11 cellular contexts compared by ENCODE assay signal in the genomic region with DNA sequence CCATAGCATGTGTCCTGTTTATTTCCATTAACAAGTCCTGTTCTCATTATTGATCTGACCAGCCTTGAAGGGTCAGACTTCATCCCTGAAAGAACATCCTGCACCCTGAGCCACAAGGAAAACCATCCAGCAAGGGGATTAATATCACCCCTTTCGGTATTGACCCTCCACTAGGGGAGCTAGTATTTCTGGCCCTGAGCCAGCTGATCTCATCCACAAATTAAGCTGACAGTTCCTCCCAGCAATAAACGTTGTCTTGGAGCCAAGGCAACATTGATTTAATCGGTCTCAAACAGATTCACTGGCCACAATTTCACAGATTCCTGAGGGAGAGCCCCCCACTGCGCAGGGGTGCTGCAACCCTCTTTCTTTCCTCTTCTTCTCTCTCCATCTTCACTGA.
A peak's percentile ranks its signal among the peaks of the same experiment; 100 is the strongest.
DNase-seq lines count a peak whose midpoint lies in the region; ATAC-seq and TF ChIP-seq lines count a peak whose summit lies in the region.
"Had no signal": no experiment of that assay in that cellular context is flagged by ENCODE, and none has a peak within 500 bp of the region (broad histone marks: within the 10 kb centered on the region; RNA-seq: fewer than 3 reads in every experiment).

No MANE protein-coding gene starts in this region.

- no peak overlapping the region for H3K4me2 ChIP-seq in HCT116 (ENCODE audit: low read length)

- RAD21 ChIA-PET in HCT116 (lab: Charles Lee; ENCODE audit: low non-redundant PET in 1 of 2, low total read pairs in 2 of 2, uncharacterized antibody in 2 of 2, unreplicated experiment in 2 of 2) = no interaction called here

- intact Hi-C loops in HCT116 (cut with micrococcal nuclease) = no loop called here

- H4K20me1 ChIP-seq in HCT116 (ENCODE audit: insufficient read depth) = no peaks in the 10 kb centered on the region

- DNase-seq in D341Med (ENCODE audit: low spot score) = peak; percentile 48
- DNase-seq in HCT116 (ENCODE audit: low read depth, low spot score) = peak; percentile 28
- peak; percentile 20 for DNase-seq in NT2/D1 (ENCODE audit: low read depth, low spot score)
- no peak for DNase-seq in foreskin keratinocyte
- no peak for DNase-seq in activated T-cell treated with anti-CD3 and anti-CD28 coated beads, Interleukin-2, amount 50 U/mL, for 1 hour
- no peak for DNase-seq in AG08396 (ENCODE audit: low spot score)
- DNase-seq: effector CD4-positive, alpha-beta T cell; stimulated activated naive CD8-positive, alpha-beta T cell treated with anti-CD3 and anti-CD28 coated beads, Interleukin-15, amount 100 ng/mL, for 72 hours had no signal

- H2AFZ ChIP-seq in HCT116 (ENCODE audit: low read depth, low read length, poor library complexity, severe bottlenecking) = peak overlapping the region; percentile 71

- TF ChIP-seq CTCF in HCT116 (IDR thresholded peaks at IDR 0.05 in 2 of 3, conservative IDR thresholded peaks at IDR 0.05 in 1 of 3; ENCODE audit: borderline replicate concordance in 1 of 3, insufficient read depth in 1 of 3, low read depth in 2 of 3, low read length in 2 of 3) (peak in 2 of 3 experiments; percentile 46 to 65; a peak in 4 of 6 replicates), foreskin keratinocyte (conservative IDR thresholded peaks at IDR 0.05) (peak; percentile 53)

- H3K27ac ChIP-seq in HCT116 (ENCODE audit: low read depth, low read length) = no peak overlapping the region
- no peak overlapping the region for H3K27ac ChIP-seq in foreskin keratinocyte
- H3K27ac ChIP-seq: skin epidermis had no signal

- ATAC-seq in HCT116 = peak; percentile 73
- ATAC-seq in foreskin keratinocyte = peak; percentile 69
- ATAC-seq in HG02885 (IDR thresholded peaks at IDR 0.05; ENCODE audit: poor library complexity, unreplicated experiment) = no peak
- no peak for ATAC-seq in HG03442 (IDR thresholded peaks at IDR 0.05; ENCODE audit: unreplicated experiment)
- ATAC-seq: stimulated activated naive CD8-positive, alpha-beta T cell treated with anti-CD3 and anti-CD28 coated beads, Interleukin-15, amount 100 ng/mL, for 72 hours had no signal

- TF ChIP-seq POLR2A in HCT116 (IDR thresholded peaks at IDR 0.05; ENCODE audit: borderline replicate concordance, extremely low read depth, insufficient read depth, insufficient read length) = no peak

- no peaks in the 10 kb centered on the region for H3K36me3 ChIP-seq in HCT116 (ENCODE audit: control insufficient read depth in 1 of 2, insufficient read depth in 2 of 2, low read length in 2 of 2)
- no peaks in the 10 kb centered on the region for H3K36me3 ChIP-seq in NT2/D1 (ENCODE audit: insufficient read depth, insufficient read length, low read length)

- TF ChIP-seq RAD21 in HCT116 (IDR thresholded peaks at IDR 0.05; ENCODE audit: low read depth) = no peak

- H3K79me2 ChIP-seq in HCT116 (ENCODE audit: insufficient read depth, low read length) = no peaks in the 10 kb centered on the region

- no TSS peak for BruUV-seq in HCT116 (replicated peaks; lab: Mats Ljungman, UMichigan)

- H3K4me1 ChIP-seq in HCT116 (ENCODE audit: control insufficient read depth in 1 of 2, insufficient read depth in 2 of 2, low read length in 2 of 2) (no peaks in the 10 kb centered on the region), NT2/D1 (ENCODE audit: insufficient read depth, insufficient read length) (no peaks in the 10 kb centered on the region), foreskin keratinocyte (peaks cover 8% of the 10 kb centered on the region)

- no peaks in the 10 kb centered on the region for H3K9me3 ChIP-seq in HCT116 (ENCODE audit: control insufficient read depth in 1 of 2, insufficient read depth in 1 of 2, low read depth in 1 of 2, low read length in 2 of 2)
- no peaks in the 10 kb centered on the region for H3K9me3 ChIP-seq in NT2/D1 (ENCODE audit: insufficient read depth, low read length)

- H3K9me2 ChIP-seq in HCT116 (ENCODE audit: insufficient read depth) = no peaks in the 10 kb centered on the region

- CTCF ChIA-PET in HCT116 (lab: Charles Lee) = interaction anchor here (0.7 to 1.3 kb wide), 6 partner anchors 9 to 86 kb away, joined by 3 to 4 read pairs (median 3); no protein-coding TSS in a partner anchor

- H3K9ac ChIP-seq in HCT116 (ENCODE audit: low read length) (no peak overlapping the region), NT2/D1 (ENCODE audit: insufficient read length, low read depth) (no peak overlapping the region)

- H3K4me3 ChIP-seq in HCT116 (replicated peaks in 1 of 2; ENCODE audit: low read depth in 1 of 2, low read length in 2 of 2) (no peak overlapping the region), NT2/D1 (ENCODE audit: insufficient read length, low read depth) (no peak overlapping the region)
- H3K4me3 ChIP-seq: skin epidermis had no signal

- POLR2A ChIA-PET in HCT116 (lab: Charles Lee) = no interaction called here

- no peaks in the 10 kb centered on the region for H3K27me3 ChIP-seq in HCT116 (ENCODE audit: insufficient read depth, low read length)
- H3K27me3 ChIP-seq in NT2/D1 (ENCODE audit: insufficient read depth, insufficient read length) = no peaks in the 10 kb centered on the region
- no peaks in the 10 kb centered on the region for H3K27me3 ChIP-seq in foreskin keratinocyte

TF ChIP-seq in HCT116, 20 proteins besides CTCF, POLR2A, EP300 and RAD21:
- TF ChIP-seq POLR2AphosphoS5 (IDR thresholded peaks at IDR 0.05; ENCODE audit: low read depth, low read length) (0 out of 2 replicates have a peak, but pooled peaks have one; percentile 26), SRF (IDR thresholded peaks at IDR 0.05; ENCODE audit: low read depth) (no peak)

Comparison
In these comparisons a context has a peak if more than half of its experiments do, and no peak if none do; other contexts are left out.
1. DNase-seq: peak in D341Med (single experiment), HCT116 (single experiment) and NT2/D1 (single experiment); none in foreskin keratinocyte (0 of 2), activated T-cell treated with anti-CD3 and anti-CD28 coated beads, Interleukin-2, amount 50 U/mL, for 1 hour (single experiment) and AG08396 (single experiment).
2. ATAC-seq: peak in HCT116 (single experiment) and foreskin keratinocyte (single experiment); none in HG02885 (single experiment) and HG03442 (single experiment).